In the genomic region with DNA sequence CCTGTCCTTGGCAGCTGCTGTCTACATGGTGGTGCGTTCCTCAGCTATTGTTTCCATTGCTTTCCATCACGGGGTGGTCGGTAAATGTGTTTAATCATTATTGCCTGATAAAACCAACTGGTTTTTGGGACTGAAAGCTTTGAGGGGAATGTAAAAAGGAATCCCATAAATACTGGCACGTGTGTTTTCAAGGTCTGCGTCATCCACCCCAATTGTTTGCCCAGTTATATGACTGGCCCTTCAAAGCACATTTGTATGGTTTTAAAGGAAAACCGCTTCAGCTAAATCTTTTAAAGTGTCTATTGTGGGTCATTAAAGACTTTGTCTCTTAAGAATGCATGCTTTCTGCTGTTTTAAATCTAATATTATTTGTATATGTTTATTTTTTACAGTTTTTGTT, we compare ENCODE assay signal across 30 cellular contexts.
"Had no signal": no experiment of that assay in that cellular context is flagged by ENCODE, and none has a peak within 500 bp of the region (broad histone marks: within the 10 kb centered on the region; RNA-seq: fewer than 3 reads in every experiment).

No MANE protein-coding gene starts in this region.

- H3K27ac Mint-ChIP-seq: activated B cell treated with CpG ODN at 0.5 μM for 24 hours; activated CD4-positive, alpha-beta memory T cell treated with anti-CD3 and anti-CD28 coated beads for 36 hours; activated CD4-positive, alpha-beta T cell treated with anti-CD3 and anti-CD28 coated beads, Interleukin-2, amount 10 ng/mL, durations not matched to agents 24 days and 14 days; activated CD8-positive, alpha-beta memory T cell treated with anti-CD3 and anti-CD28 coated beads, Interleukin-2, amount 10 ng/mL, durations not matched to agents 7 days and 5 days; activated CD8-positive, alpha-beta T cell treated with anti-CD3 and anti-CD28 coated beads, Interleukin-2, amount 10 ng/mL, durations not matched to agents 7 days and 5 days; activated naive CD4-positive, alpha-beta T cell treated with anti-CD3 and anti-CD28 coated beads for 36 hours; activated naive CD4-positive, alpha-beta T cell treated with anti-CD3 and anti-CD28 coated beads, Interleukin-2, amount 50 U/mL, for 24 hours; activated naive CD8-positive, alpha-beta T cell treated with anti-CD3 and anti-CD28 coated beads for 36 hours had no signal

- H3K27me3 Mint-ChIP-seq: activated B cell treated with CpG ODN at 0.5 μM for 24 hours; activated CD4-positive, alpha-beta memory T cell treated with anti-CD3 and anti-CD28 coated beads for 36 hours; activated CD4-positive, alpha-beta T cell treated with anti-CD3 and anti-CD28 coated beads, Interleukin-2, amount 10 ng/mL, durations not matched to agents 24 days and 14 days; activated CD8-positive, alpha-beta memory T cell treated with anti-CD3 and anti-CD28 coated beads, Interleukin-2, amount 10 ng/mL, durations not matched to agents 7 days and 5 days; activated naive CD4-positive, alpha-beta T cell treated with anti-CD3 and anti-CD28 coated beads, Interleukin-2, amount 50 U/mL, for 24 hours; activated naive CD8-positive, alpha-beta T cell treated with anti-CD3 and anti-CD28 coated beads for 36 hours; activated naive CD8-positive, alpha-beta T cell treated with anti-CD3 and anti-CD28 coated beads, Interleukin-2, amount 50 U/mL, for 24 hours; activated T-helper 17 cell treated with anti-CD3 and anti-CD28 coated beads, Interleukin-2, amount 50 U/mL, for 72 hours; effector memory CD8-positive, alpha-beta T cell had no signal

- H3K27ac ChIP-seq: adrenal gland, body of pancreas, WERI-Rb-1 had no signal

- H3K4me3 Mint-ChIP-seq: activated B cell treated with CpG ODN at 0.5 μM for 24 hours; activated CD4-positive, alpha-beta memory T cell treated with anti-CD3 and anti-CD28 coated beads for 36 hours; activated CD4-positive, alpha-beta T cell treated with anti-CD3 and anti-CD28 coated beads, Interleukin-2, amount 10 ng/mL, durations not matched to agents 24 days and 14 days; activated CD8-positive, alpha-beta memory T cell treated with anti-CD3 and anti-CD28 coated beads, Interleukin-2, amount 10 ng/mL, durations not matched to agents 7 days and 5 days; activated CD8-positive, alpha-beta T cell treated with anti-CD3 and anti-CD28 coated beads, Interleukin-2, amount 10 ng/mL, durations not matched to agents 7 days and 5 days; activated naive CD4-positive, alpha-beta T cell treated with anti-CD3 and anti-CD28 coated beads for 36 hours; activated naive CD4-positive, alpha-beta T cell treated with anti-CD3 and anti-CD28 coated beads, Interleukin-2, amount 50 U/mL, for 24 hours; activated naive CD8-positive, alpha-beta T cell treated with anti-CD3 and anti-CD28 coated beads for 36 hours; activated naive CD8-positive, alpha-beta T cell treated with anti-CD3 and anti-CD28 coated beads, Interleukin-2, amount 50 U/mL, for 24 hours; activated T-helper 17 cell treated with anti-CD3 and anti-CD28 coated beads, Interleukin-2, amount 50 U/mL, for 72 hours; effector memory CD8-positive, alpha-beta T cell had no signal

- H3K4me3 ChIP-seq: adrenal gland, body of pancreas, esophagus muscularis mucosa, gastroesophageal sphincter had no signal

- H3K9me3 Mint-ChIP-seq: activated B cell treated with CpG ODN at 0.5 μM for 24 hours; activated CD4-positive, alpha-beta memory T cell treated with anti-CD3 and anti-CD28 coated beads for 36 hours; activated CD4-positive, alpha-beta T cell treated with anti-CD3 and anti-CD28 coated beads, Interleukin-2, amount 10 ng/mL, durations not matched to agents 24 days and 14 days; activated naive CD4-positive, alpha-beta T cell treated with anti-CD3 and anti-CD28 coated beads for 36 hours; activated naive CD4-positive, alpha-beta T cell treated with anti-CD3 and anti-CD28 coated beads, Interleukin-2, amount 50 U/mL, for 24 hours; activated naive CD8-positive, alpha-beta T cell treated with anti-CD3 and anti-CD28 coated beads for 36 hours; activated naive CD8-positive, alpha-beta T cell treated with anti-CD3 and anti-CD28 coated beads, Interleukin-2, amount 50 U/mL, for 24 hours; activated T-helper 17 cell treated with anti-CD3 and anti-CD28 coated beads, Interleukin-2, amount 50 U/mL, for 72 hours; effector memory CD8-positive, alpha-beta T cell had no signal

- H3K9me3 ChIP-seq: adrenal gland, body of pancreas, esophagus muscularis mucosa, gastroesophageal sphincter had no signal

- H3K27me3 ChIP-seq: adrenal gland, body of pancreas, esophagus muscularis mucosa, gastroesophageal sphincter had no signal

- H3K4me1 Mint-ChIP-seq: activated B cell treated with CpG ODN at 0.5 μM for 24 hours; activated CD4-positive, alpha-beta T cell treated with anti-CD3 and anti-CD28 coated beads, Interleukin-2, amount 10 ng/mL, durations not matched to agents 24 days and 14 days; activated CD8-positive, alpha-beta memory T cell treated with anti-CD3 and anti-CD28 coated beads, Interleukin-2, amount 10 ng/mL, durations not matched to agents 7 days and 5 days; activated naive CD4-positive, alpha-beta T cell treated with anti-CD3 and anti-CD28 coated beads, Interleukin-2, amount 50 U/mL, for 24 hours; activated naive CD8-positive, alpha-beta T cell treated with anti-CD3 and anti-CD28 coated beads for 36 hours; activated naive CD8-positive, alpha-beta T cell treated with anti-CD3 and anti-CD28 coated beads, Interleukin-2, amount 50 U/mL, for 24 hours had no signal

- DNase-seq: activated B cell treated with CpG ODN at 0.5 μM for 24 hours; activated CD4-positive, alpha-beta memory T cell treated with anti-CD3 and anti-CD28 coated beads for 36 hours; activated CD4-positive, alpha-beta T cell treated with anti-CD3 and anti-CD28 coated beads, Interleukin-2, amount 10 ng/mL, durations not matched to agents 24 days and 14 days; activated CD8-positive, alpha-beta memory T cell treated with anti-CD3 and anti-CD28 coated beads, Interleukin-2, amount 10 ng/mL, durations not matched to agents 7 days and 5 days; activated CD8-positive, alpha-beta memory T cell treated with anti-CD3 and anti-CD28 coated beads, Interleukin-2, amount 50 U/mL, for 4 hours; activated CD8-positive, alpha-beta T cell treated with anti-CD3 and anti-CD28 coated beads, Interleukin-2, amount 10 ng/mL, durations not matched to agents 7 days and 5 days; activated effector memory CD4-positive, alpha-beta T cell treated with Interleukin-2 at 50 U/mL for 16 hours; activated naive CD4-positive, alpha-beta T cell treated with anti-CD3 and anti-CD28 coated beads for 36 hours; activated naive CD8-positive, alpha-beta T cell treated with anti-CD3 and anti-CD28 coated beads for 36 hours; activated naive CD8-positive, alpha-beta T cell treated with anti-CD3 and anti-CD28 coated beads, Interleukin-2, amount 50 U/mL, for 24 hours; activated T-cell treated with anti-CD3 and anti-CD28 coated beads, Interleukin-2, amount 50 U/mL, for 1 hour; amygdala; aorta; body of pancreas; caudate nucleus; cortex of kidney; dermis blood vessel endothelial cell; effector CD4-positive, alpha-beta T cell; effector memory CD8-positive, alpha-beta T cell; erythroblast; foreskin melanocyte; T-helper 1 cell; T-helper 2 cell; WERI-Rb-1 had no signal

- H3K4me1 ChIP-seq: adrenal gland, body of pancreas had no signal

- ATAC-seq: activated CD4-positive, CD25-positive, alpha-beta regulatory T cell treated with anti-CD3 and anti-CD28 coated beads, Interleukin-2, amount 50 U/mL, for 24 hours; activated CD8-positive, alpha-beta memory T cell treated with anti-CD3 and anti-CD28 coated beads, Interleukin-2, amount 10 ng/mL, durations not matched to agents 7 days and 5 days; activated CD8-positive, alpha-beta T cell treated with anti-CD3 and anti-CD28 coated beads, Interleukin-2, amount 10 ng/mL, durations not matched to agents 7 days and 5 days; activated naive CD8-positive, alpha-beta T cell treated with anti-CD3 and anti-CD28 coated beads, Interleukin-2, amount 50 U/mL, for 24 hours; activated T-helper 17 cell treated with anti-CD3 and anti-CD28 coated beads, Interleukin-2, amount 50 U/mL, for 72 hours; body of pancreas; effector memory CD8-positive, alpha-beta T cell; gastroesophageal sphincter had no signal
